13 cellular contexts compared by ENCODE assay signal in genomic region chr5:141332571-141332970, GRCh38. TPM values are rescaled to one million over a fixed set of nuclear protein-coding genes. Genes with fewer than 3 reads are reported as not detected.
A peak's percentile ranks its signal among the peaks of the same experiment; 100 is the strongest.
DNase-seq lines count a peak whose midpoint lies in the region; ATAC-seq, FAIRE-seq and TF ChIP-seq lines count a peak whose summit lies in the region.
"Not testable (repeated sequence)": the region's sequence is repeated elsewhere in the genome, so short reads cannot be mapped to it uniquely, and the experiment has no call there.
"Had no signal": no experiment of that assay in that cellular context is flagged by ENCODE, and none has a peak within 500 bp of the region (broad histone marks: within the 10 kb centered on the region; RNA-seq: fewer than 3 reads in every experiment).

No MANE protein-coding gene starts in this region.

- not testable (repeated sequence) for H3K4me1 Mint-ChIP-seq in activated CD4-positive, alpha-beta T cell treated with anti-CD3 and anti-CD28 coated beads, Interleukin-2, amount 10 ng/mL, durations not matched to agents 24 days and 14 days

- not testable (repeated sequence) for H2AFZ ChIP-seq in K562 (ENCODE audit: low read depth, low read length); endothelial cell of umbilical vein (ENCODE audit: low read depth, low read length)

- not testable (repeated sequence) for TF ChIP-seq CTCF in K562 (IDR thresholded peaks at IDR 0.05 in 2 of 3, conservative IDR thresholded peaks at IDR 0.05 in 1 of 3; ENCODE audit: insufficient read depth in 2 of 3, low read depth in 1 of 3, low read length in 3 of 3); coronary artery (IDR thresholded peaks at IDR 0.05); endothelial cell of umbilical vein (IDR thresholded peaks at IDR 0.05; ENCODE audit: extremely low read depth in 1 of 2, insufficient read depth in 1 of 2, low read depth in 1 of 2, low read length in 2 of 2)

- not testable (repeated sequence) for H3K9me1 ChIP-seq in K562 (ENCODE audit: control insufficient read depth, insufficient read depth, low read length); endothelial cell of umbilical vein (replicated peaks; ENCODE audit: control insufficient read depth, extremely low read depth, insufficient read depth, low read length)

- TF ChIP-seq EP300 in K562 (IDR thresholded peaks at IDR 0.05; ENCODE audit: low read length) = not testable (repeated sequence)

- H3K4me1 ChIP-seq in K562 (replicated peaks in 1 of 2; ENCODE audit: control insufficient read depth in 2 of 2, insufficient read depth in 2 of 2, low read length in 2 of 2); endothelial cell of umbilical vein (ENCODE audit: control insufficient read depth, extremely low read depth, insufficient read depth, low read length): not testable (repeated sequence)

- not testable (repeated sequence) for H4K20me1 ChIP-seq in K562 (replicated peaks; ENCODE audit: control insufficient read depth, insufficient read depth, low read length); endothelial cell of umbilical vein (replicated peaks; ENCODE audit: control insufficient read depth, extremely low read depth, insufficient read depth, low read length)

- not testable (repeated sequence) for H3K36me3 ChIP-seq in K562 (ENCODE audit: control insufficient read depth, insufficient read depth, low read length); endothelial cell of umbilical vein (ENCODE audit: control insufficient read depth in 2 of 2, extremely low read depth in 1 of 2, insufficient read depth in 2 of 2, low read length in 2 of 2)

- not testable (repeated sequence) for H3K4me2 ChIP-seq in K562 (ENCODE audit: insufficient read depth, low read length); endothelial cell of umbilical vein (ENCODE audit: insufficient read depth, low read length)

- dilution Hi-C loops in endothelial cell of umbilical vein (cut with MboI; ENCODE audit: extremely low pct_ligation_motif_present, low sequenced_read_pairs) = not testable (repeated sequence)

- H3K27ac Mint-ChIP-seq in activated CD4-positive, alpha-beta T cell treated with anti-CD3 and anti-CD28 coated beads, Interleukin-2, amount 10 ng/mL, durations not matched to agents 24 days and 14 days = not testable (repeated sequence)

- POLR2A ChIA-PET in K562 (lab: Yijun Ruan, JAX); endothelial cell of umbilical vein (lab: Charles Lee): not testable (repeated sequence)

- WGBS in K562 (ENCODE audit: insufficient coverage, low coverage, missing lambda C conversion rate) = 68% methylated on average over 16 of the region's 39 CpGs

- not testable (repeated sequence) for BruUV-seq in K562 (replicated peaks; lab: Mats Ljungman, UMichigan); endothelial cell of umbilical vein (replicated peaks; lab: Mats Ljungman, UMichigan)

- not testable (repeated sequence) for FAIRE-seq in K562 (lab: Jason Lieb, UNC); endothelial cell of umbilical vein (lab: Jason Lieb, UNC)

- not testable (repeated sequence) for H3K9ac ChIP-seq in K562 (ENCODE audit: insufficient read depth in 1 of 2, low read depth in 2 of 2, low read length in 2 of 2); endothelial cell of umbilical vein (replicated peaks; ENCODE audit: extremely low read depth, insufficient read depth, low read length)

- H3K4me3 ChIP-seq in K562; endothelial cell of umbilical vein (replicated peaks in 1 of 3; ENCODE audit: insufficient read depth in 1 of 3, low read depth in 1 of 3, low read length in 3 of 3): not testable (repeated sequence)
- H3K4me3 ChIP-seq in coronary artery = peak overlapping the region; percentile 14

- in situ Hi-C loops in K562 (cut with MboI) = not testable (repeated sequence)

- H3K27me3 ChIP-seq in K562 (ENCODE audit: control insufficient read depth in 2 of 2, insufficient read depth in 2 of 2, low read length in 2 of 2) = not testable (repeated sequence)
- H3K27me3 ChIP-seq in endothelial cell of umbilical vein (ENCODE audit: control insufficient read depth in 2 of 2, insufficient read depth in 2 of 2, low read length in 2 of 2) = peaks cover 23 to 80% of the 10 kb centered on the region in 2 experiments

- not testable (repeated sequence) for H3K27ac ChIP-seq in K562 (ENCODE audit: extremely low read depth, low read depth, low read length); coronary artery; endothelial cell of umbilical vein (ENCODE audit: insufficient read depth, low read depth, low read length)

- TF ChIP-seq POLR2A in K562 (conservative IDR thresholded peaks at IDR 0.05); endothelial cell of umbilical vein (IDR thresholded peaks at IDR 0.05; ENCODE audit: low read depth, low read length): not testable (repeated sequence)

- H3K79me2 ChIP-seq in K562 (ENCODE audit: control insufficient read depth, insufficient read depth, low read length); endothelial cell of umbilical vein (ENCODE audit: control insufficient read depth, insufficient read depth, low read length): not testable (repeated sequence)

- TF ChIP-seq RAD21 in K562 (CRISPR knock-in tag; conservative IDR thresholded peaks at IDR 0.05 in 1 of 2, IDR thresholded peaks at IDR 0.05 in 1 of 2) = not testable (repeated sequence)

- intact Hi-C loops in activated CD4-positive, alpha-beta T cell treated with anti-CD3 and anti-CD28 coated beads, Interleukin-2, amount 10 ng/mL, durations not matched to agents 24 days and 14 days (cut with micrococcal nuclease) = loop anchor here (10.0 kb wide), 1 partner anchor 88 kb away; the partner anchor contains the start of gene PCDHB15
- intact Hi-C loops in K562 (cut with micrococcal nuclease); endothelial cell of umbilical vein (cut with micrococcal nuclease): not testable (repeated sequence)

- ATAC-seq in K562 = not testable (repeated sequence)

- not testable (repeated sequence) for H3K36me3 Mint-ChIP-seq in activated CD4-positive, alpha-beta T cell treated with anti-CD3 and anti-CD28 coated beads, Interleukin-2, amount 10 ng/mL, durations not matched to agents 24 days and 14 days (ENCODE audit: low read depth)

- peak; percentile 39 for DNase-seq in activated CD4-positive, alpha-beta T cell treated with anti-CD3 and anti-CD28 coated beads, Interleukin-2, amount 10 ng/mL, durations not matched to agents 24 days and 14 days
- DNase-seq in K562 (ENCODE audit: extremely low read depth in 1 of 4, low spot score in 3 of 4); coronary artery (ENCODE audit: low spot score); endothelial cell of umbilical vein (ENCODE audit: low read depth, low spot score): not testable (repeated sequence)

- not testable (repeated sequence) for H3K9me3 ChIP-seq in K562 (replicated peaks; ENCODE audit: control insufficient read depth, insufficient read depth, low read depth, low read length); endothelial cell of umbilical vein (replicated peaks; ENCODE audit: control insufficient read depth, insufficient read depth, low read length)

- H3K27me3 Mint-ChIP-seq in activated CD4-positive, alpha-beta T cell treated with anti-CD3 and anti-CD28 coated beads, Interleukin-2, amount 10 ng/mL, durations not matched to agents 24 days and 14 days = peaks cover 44% of the 10 kb centered on the region

- H3K9me3 Mint-ChIP-seq in activated CD4-positive, alpha-beta T cell treated with anti-CD3 and anti-CD28 coated beads, Interleukin-2, amount 10 ng/mL, durations not matched to agents 24 days and 14 days = peaks cover 21% of the 10 kb centered on the region

- not testable (repeated sequence) for H3K4me3 Mint-ChIP-seq in activated CD4-positive, alpha-beta T cell treated with anti-CD3 and anti-CD28 coated beads, Interleukin-2, amount 10 ng/mL, durations not matched to agents 24 days and 14 days

- CTCF ChIA-PET in K562 (lab: Yijun Ruan, JAX; ENCODE audit: low intra/inter-chr PET ratio) = not testable (repeated sequence)
- CTCF ChIA-PET in endothelial cell of umbilical vein (lab: Charles Lee) = interaction anchor here (0.7 to 1.4 kb wide), 3 partner anchors 9 to 231 kb away, joined by 4 read pairs; no protein-coding TSS in a partner anchor

RNA-seq across cellular contexts. Expression of gene PCDHGA1, which starts 2.3 kb away (rescaled TPM):
- 0.07 and 0.09 TPM in 2 replicates for total RNA-seq in activated CD4-positive, alpha-beta T cell treated with anti-CD3 and anti-CD28 coated beads, Interleukin-2, amount 10 ng/mL, durations not matched to agents 24 days and 14 days
- 0.23 and 0.40 TPM in 2 replicates for total RNA-seq in K562 (2011; cell fraction: chromatin; rRNA removed; ENCODE audit: low replicate concordance)
- total RNA-seq in K562 (2011; cell fraction: nucleolus; rRNA removed) = 0.39 and 0.50 TPM in 2 replicates
- 0.22 and 0.38 TPM in 2 replicates for total RNA-seq in K562 (2011; cell fraction: nucleoplasm; rRNA removed)
- 0.12 and 0.14 TPM in 2 replicates for total RNA-seq in K562 (2014; rRNA removed)
- 0.13 and 0.18 TPM in 2 replicates for total RNA-seq in K562 (2014; rRNA removed; fragmentation: Illumina TruSeq; extraction: Trizol)
- 0.15 and 0.18 TPM in 2 replicates for total RNA-seq in K562 (2015; rRNA removed; fragmentation: Illumina TruSeq; extraction: Trizol)
- total RNA-seq in K562 (2021) = 0.16 and 0.20 TPM in 2 replicates
- 0.08 and 0.26 TPM in 2 replicates for polyA plus RNA-seq in K562 (2011; rRNA removed)
- polyA plus RNA-seq in K562 (2011; cell fraction: cytosol; rRNA removed) = 0.04 and 0.33 TPM in 2 replicates
- polyA plus RNA-seq in K562 (2011; cell fraction: nucleus; rRNA removed) = 0.10 and 0.41 TPM in 2 replicates
- polyA plus RNA-seq in K562 (2012) = 0.16 and 0.40 TPM in 2 replicates
- polyA plus RNA-seq in K562 (2014; fragmentation: Illumina TruSeq; extraction: Trizol) = 0.12 and 0.21 TPM in 2 replicates
- not detected for polyA plus RNA-seq in K562 (2014; fragmentation: Nextera tagmentation; extraction: Ambion mirVana)
- polyA plus RNA-seq in K562 (2014; rRNA removed) = 0.05 and 0.24 TPM in 2 replicates
- polyA minus RNA-seq in K562 (2011; rRNA and poly(A)+ RNA removed) = 0.18 and 0.53 TPM in 2 replicates
- 0.19 TPM in 1 of 2 replicates, not detected in the other for polyA minus RNA-seq in K562 (2011; cell fraction: cytosol; rRNA and poly(A)+ RNA removed)
- 0.22 and 0.54 TPM in 2 replicates for polyA minus RNA-seq in K562 (2011; cell fraction: nucleus; rRNA and poly(A)+ RNA removed)
- 0.22 and 0.30 TPM in 2 replicates for total RNA-seq in endothelial cell of umbilical vein
- 0.44 and 0.45 TPM in 2 replicates for polyA plus RNA-seq in endothelial cell of umbilical vein
- polyA plus RNA-seq in endothelial cell of umbilical vein (2011; cell fraction: cytosol; rRNA removed) = 0.10 and 0.17 TPM in 2 replicates
- polyA plus RNA-seq in endothelial cell of umbilical vein (2011; cell fraction: nucleus; rRNA removed) = 0.51 and 0.53 TPM in 2 replicates
- 0.19 and 0.35 TPM in 2 replicates for polyA plus RNA-seq in endothelial cell of umbilical vein (2012)
- polyA minus RNA-seq in endothelial cell of umbilical vein = 0.68 and 0.70 TPM in 2 replicates
- not detected for polyA minus RNA-seq in endothelial cell of umbilical vein (2011; cell fraction: cytosol; rRNA and poly(A)+ RNA removed)
- polyA minus RNA-seq in endothelial cell of umbilical vein (2011; cell fraction: nucleus; rRNA and poly(A)+ RNA removed) = 0.53 and 0.63 TPM in 2 replicates
- total RNA-seq: Calu3; CD4-positive, alpha-beta T cell had no signal
- polyA plus RNA-seq: CD14-positive monocyte; CD4-positive, alpha-beta memory T cell; CD8-positive, alpha-beta memory T cell had no signal

RNA-seq across cellular contexts. Expression of gene PCDHGA2, which starts 6.0 kb away (rescaled TPM):
- 0.07 and 0.12 TPM in 2 replicates for total RNA-seq in activated CD4-positive, alpha-beta T cell treated with anti-CD3 and anti-CD28 coated beads, Interleukin-2, amount 10 ng/mL, durations not matched to agents 24 days and 14 days
- 0.21 and 0.39 TPM in 2 replicates for total RNA-seq in K562 (2011; cell fraction: chromatin; rRNA removed; ENCODE audit: low replicate concordance)
- 0.13 and 0.33 TPM in 2 replicates for total RNA-seq in K562 (2011; cell fraction: nucleolus; rRNA removed)
- 0.23 and 0.29 TPM in 2 replicates for total RNA-seq in K562 (2011; cell fraction: nucleoplasm; rRNA removed)
- total RNA-seq in K562 (2014; rRNA removed) (0.08 and 0.23 TPM in 2 replicates), K562 (2014; rRNA removed; fragmentation: Illumina TruSeq; extraction: Trizol) (0.03 and 0.07 TPM in 2 replicates), K562 (2015; rRNA removed; fragmentation: Illumina TruSeq; extraction: Trizol) (0.07 and 0.08 TPM in 2 replicates), K562 (2021) (0.18 and 0.27 TPM in 2 replicates), endothelial cell of umbilical vein (0.58 and 1.2 TPM in 2 replicates)
- polyA plus RNA-seq in K562 (2011; rRNA removed) (0.03 and 0.10 TPM in 2 replicates), K562 (2014; fragmentation: Illumina TruSeq; extraction: Trizol) (0.12 and 0.15 TPM in 2 replicates), K562 (2014; fragmentation: Nextera tagmentation; extraction: Ambion mirVana) (not detected), K562 (2014; rRNA removed) (0.18 and 0.27 TPM in 2 replicates), endothelial cell of umbilical vein (1.9 and 2.0 TPM in 2 replicates)
- 0.03 and 0.16 TPM in 2 replicates for polyA plus RNA-seq in K562 (2011; cell fraction: cytosol; rRNA removed)
- polyA plus RNA-seq in K562 (2011; cell fraction: nucleus; rRNA removed) = 0.04 and 0.33 TPM in 2 replicates
- polyA plus RNA-seq in K562 (2012) = 0.16 and 0.42 TPM in 2 replicates
- 0.18 TPM in 1 of 2 replicates, not detected in the other for polyA minus RNA-seq in K562 (2011; rRNA and poly(A)+ RNA removed)
- not detected in 2 replicates for polyA minus RNA-seq in K562 (2011; cell fraction: cytosol; rRNA and poly(A)+ RNA removed)
- polyA minus RNA-seq in K562 (2011; cell fraction: nucleus; rRNA and poly(A)+ RNA removed) = 0.27 TPM in 1 of 2 replicates, not detected in the other
- 0.66 and 0.87 TPM in 2 replicates for polyA plus RNA-seq in endothelial cell of umbilical vein (2011; cell fraction: cytosol; rRNA removed)
- 1.4 and 1.7 TPM in 2 replicates for polyA plus RNA-seq in endothelial cell of umbilical vein (2011; cell fraction: nucleus; rRNA removed)
- 0.56 and 0.66 TPM in 2 replicates for polyA plus RNA-seq in endothelial cell of umbilical vein (2012)
- polyA minus RNA-seq in endothelial cell of umbilical vein = 3.1 and 4.0 TPM in 2 replicates
- polyA minus RNA-seq in endothelial cell of umbilical vein (2011; cell fraction: cytosol; rRNA and poly(A)+ RNA removed) = not detected
- polyA minus RNA-seq in endothelial cell of umbilical vein (2011; cell fraction: nucleus; rRNA and poly(A)+ RNA removed) = 2.0 and 2.4 TPM in 2 replicates
- total RNA-seq: Calu3; CD4-positive, alpha-beta T cell; CD4-positive, CD25-positive, alpha-beta regulatory T cell; CD8-positive, alpha-beta T cell had no signal
- polyA plus RNA-seq: CD14-positive monocyte; CD4-positive, alpha-beta memory T cell; CD4-positive, CD25-positive, alpha-beta regulatory T cell; CD8-positive, alpha-beta memory T cell had no signal

RNA-seq across cellular contexts. Expression of gene PCDHGA3, which starts 11.1 kb away (rescaled TPM):
- total RNA-seq in activated CD4-positive, alpha-beta T cell treated with anti-CD3 and anti-CD28 coated beads, Interleukin-2, amount 10 ng/mL, durations not matched to agents 24 days and 14 days = 0.14 and 0.19 TPM in 2 replicates
- 0.67 and 1.2 TPM in 2 replicates for total RNA-seq in K562 (2011; cell fraction: chromatin; rRNA removed; ENCODE audit: low replicate concordance)
- total RNA-seq in K562 (2011; cell fraction: nucleolus; rRNA removed) = 0.79 and 0.83 TPM in 2 replicates
- 0.69 and 0.81 TPM in 2 replicates for total RNA-seq in K562 (2011; cell fraction: nucleoplasm; rRNA removed)
- 0.23 and 0.33 TPM in 2 replicates for total RNA-seq in K562 (2014; rRNA removed)
- total RNA-seq in K562 (2014; rRNA removed; fragmentation: Illumina TruSeq; extraction: Trizol) = 0.13 and 0.18 TPM in 2 replicates
- 0.11 and 0.14 TPM in 2 replicates for total RNA-seq in K562 (2015; rRNA removed; fragmentation: Illumina TruSeq; extraction: Trizol)
- 0.24 and 0.38 TPM in 2 replicates for total RNA-seq in K562 (2021)
- polyA plus RNA-seq in K562 (2011; rRNA removed) = 0.15 TPM in 1 of 2 replicates, not detected in the other
- 0.12 TPM in 1 of 2 replicates, not detected in the other for polyA plus RNA-seq in K562 (2011; cell fraction: cytosol; rRNA removed)
- 0.04 and 0.71 TPM in 2 replicates for polyA plus RNA-seq in K562 (2011; cell fraction: nucleus; rRNA removed)
- polyA plus RNA-seq in K562 (2012) = 0.16 and 0.53 TPM in 2 replicates
- polyA plus RNA-seq in K562 (2014; fragmentation: Illumina TruSeq; extraction: Trizol) = 0.12 and 0.13 TPM in 2 replicates
- not detected for polyA plus RNA-seq in K562 (2014; fragmentation: Nextera tagmentation; extraction: Ambion mirVana)
- 0.28 TPM in 1 of 2 replicates, not detected in the other for polyA plus RNA-seq in K562 (2014; rRNA removed)
- 0.09 and 0.14 TPM in 2 replicates for polyA minus RNA-seq in K562 (2011; rRNA and poly(A)+ RNA removed)
- polyA minus RNA-seq in K562 (2011; cell fraction: cytosol; rRNA and poly(A)+ RNA removed) = not detected in 2 replicates
- 0.67 TPM in 1 of 2 replicates, not detected in the other for polyA minus RNA-seq in K562 (2011; cell fraction: nucleus; rRNA and poly(A)+ RNA removed)
- 1.1 and 1.2 TPM in 2 replicates for total RNA-seq in endothelial cell of umbilical vein
- 0.88 and 1.2 TPM in 2 replicates for polyA plus RNA-seq in endothelial cell of umbilical vein
- polyA plus RNA-seq in endothelial cell of umbilical vein (2011; cell fraction: cytosol; rRNA removed) = 0.52 and 0.55 TPM in 2 replicates
- 1.3 and 1.4 TPM in 2 replicates for polyA plus RNA-seq in endothelial cell of umbilical vein (2011; cell fraction: nucleus; rRNA removed)
- polyA plus RNA-seq in endothelial cell of umbilical vein (2012) = 0.48 and 0.50 TPM in 2 replicates
- polyA minus RNA-seq in endothelial cell of umbilical vein = 0.75 and 1.6 TPM in 2 replicates
- not detected for polyA minus RNA-seq in endothelial cell of umbilical vein (2011; cell fraction: cytosol; rRNA and poly(A)+ RNA removed)
- polyA minus RNA-seq in endothelial cell of umbilical vein (2011; cell fraction: nucleus; rRNA and poly(A)+ RNA removed) = 2.2 and 4.4 TPM in 2 replicates
- total RNA-seq: A172; Calu3; CD4-positive, alpha-beta T cell; CD4-positive, CD25-positive, alpha-beta regulatory T cell; CD8-positive, alpha-beta memory T cell; CD8-positive, alpha-beta T cell had no signal
- polyA plus RNA-seq: A549; CD14-positive monocyte; CD4-positive, CD25-positive, alpha-beta regulatory T cell; CD8-positive, alpha-beta memory T cell had no signal

RNA-seq across cellular contexts. Expression of gene TAF7, which starts 12.0 kb away (rescaled TPM):
- total RNA-seq in activated CD4-positive, alpha-beta T cell treated with anti-CD3 and anti-CD28 coated beads, Interleukin-2, amount 10 ng/mL, durations not matched to agents 24 days and 14 days = 71.5 and 75.0 TPM in 2 replicates
- total RNA-seq in K562 (2011; cell fraction: chromatin; rRNA removed; ENCODE audit: low replicate concordance) = 25.2 and 60.1 TPM in 2 replicates
- 27.7 and 29.0 TPM in 2 replicates for total RNA-seq in K562 (2011; cell fraction: nucleolus; rRNA removed)
- total RNA-seq in K562 (2011; cell fraction: nucleoplasm; rRNA removed) = 36.0 and 41.8 TPM in 2 replicates
- total RNA-seq in K562 (2014; rRNA removed) (70.6 and 72.2 TPM in 2 replicates), K562 (2014; rRNA removed; fragmentation: Illumina TruSeq; extraction: Trizol) (92.0 and 105 TPM in 2 replicates), K562 (2015; rRNA removed; fragmentation: Illumina TruSeq; extraction: Trizol) (63.1 and 66.0 TPM in 2 replicates), K562 (2021) (71.2 and 73.3 TPM in 2 replicates), endothelial cell of umbilical vein (55.0 and 62.0 TPM in 2 replicates)
- polyA plus RNA-seq in K562 (2011; rRNA removed) (60.5 and 116 TPM in 2 replicates), K562 (2014; fragmentation: Illumina TruSeq; extraction: Trizol) (88.5 and 93.5 TPM in 2 replicates), K562 (2014; fragmentation: Nextera tagmentation; extraction: Ambion mirVana) (10 to 100 TPM; 51.6 to 68.8 TPM), K562 (2014; rRNA removed) (105 and 109 TPM in 2 replicates), endothelial cell of umbilical vein (14.2 and 21.8 TPM in 2 replicates)
- 23.0 and 26.7 TPM in 2 replicates for polyA plus RNA-seq in K562 (2011; cell fraction: cytosol; rRNA removed)
- 36.5 and 40.7 TPM in 2 replicates for polyA plus RNA-seq in K562 (2011; cell fraction: nucleus; rRNA removed)
- 70.1 and 96.3 TPM in 2 replicates for polyA plus RNA-seq in K562 (2012)
- 52.0 and 74.5 TPM in 2 replicates for polyA minus RNA-seq in K562 (2011; rRNA and poly(A)+ RNA removed)
- 16.0 and 23.4 TPM in 2 replicates for polyA minus RNA-seq in K562 (2011; cell fraction: cytosol; rRNA and poly(A)+ RNA removed)
- 18.3 and 26.0 TPM in 2 replicates for polyA minus RNA-seq in K562 (2011; cell fraction: nucleus; rRNA and poly(A)+ RNA removed)
- polyA plus RNA-seq in endothelial cell of umbilical vein (2011; cell fraction: cytosol; rRNA removed) = 28.2 and 29.1 TPM in 2 replicates
- polyA plus RNA-seq in endothelial cell of umbilical vein (2011; cell fraction: nucleus; rRNA removed) = 19.8 and 26.4 TPM in 2 replicates
- 62.4 and 78.7 TPM in 2 replicates for polyA plus RNA-seq in endothelial cell of umbilical vein (2012)
- 30.5 and 32.1 TPM in 2 replicates for polyA minus RNA-seq in endothelial cell of umbilical vein
- 14.5 TPM for polyA minus RNA-seq in endothelial cell of umbilical vein (2011; cell fraction: cytosol; rRNA and poly(A)+ RNA removed)
- polyA minus RNA-seq in endothelial cell of umbilical vein (2011; cell fraction: nucleus; rRNA and poly(A)+ RNA removed) = 18.8 and 20.4 TPM in 2 replicates

RNA-seq across cellular contexts. Expression of gene PCDHGB1, which starts 17.3 kb away (rescaled TPM):
- total RNA-seq in activated CD4-positive, alpha-beta T cell treated with anti-CD3 and anti-CD28 coated beads, Interleukin-2, amount 10 ng/mL, durations not matched to agents 24 days and 14 days = 0.14 and 0.19 TPM in 2 replicates
- total RNA-seq in K562 (2011; cell fraction: chromatin; rRNA removed; ENCODE audit: low replicate concordance) = 1.9 and 2.1 TPM in 2 replicates
- total RNA-seq in K562 (2011; cell fraction: nucleolus; rRNA removed) = 1.5 and 1.6 TPM in 2 replicates
- total RNA-seq in K562 (2011; cell fraction: nucleoplasm; rRNA removed) = 0.92 and 1.2 TPM in 2 replicates
- total RNA-seq in K562 (2014; rRNA removed) = 0.12 and 0.14 TPM in 2 replicates
- 0.11 and 0.16 TPM in 2 replicates for total RNA-seq in K562 (2014; rRNA removed; fragmentation: Illumina TruSeq; extraction: Trizol)
- 0.07 and 0.19 TPM in 2 replicates for total RNA-seq in K562 (2015; rRNA removed; fragmentation: Illumina TruSeq; extraction: Trizol)
- total RNA-seq in K562 (2021) = 0.07 and 0.29 TPM in 2 replicates
- 0.05 and 0.20 TPM in 2 replicates for polyA plus RNA-seq in K562 (2011; rRNA removed)
- polyA plus RNA-seq in K562 (2011; cell fraction: cytosol; rRNA removed) = 0.01 and 0.21 TPM in 2 replicates
- 0.10 and 0.54 TPM in 2 replicates for polyA plus RNA-seq in K562 (2011; cell fraction: nucleus; rRNA removed)
- 0.14 and 0.25 TPM in 2 replicates for polyA plus RNA-seq in K562 (2012)
- polyA plus RNA-seq in K562 (2014; fragmentation: Illumina TruSeq; extraction: Trizol) = 0.06 and 0.11 TPM in 2 replicates
- not detected for polyA plus RNA-seq in K562 (2014; fragmentation: Nextera tagmentation; extraction: Ambion mirVana)
- 0.07 TPM in 2 replicates for polyA plus RNA-seq in K562 (2014; rRNA removed)
- polyA minus RNA-seq in K562 (2011; rRNA and poly(A)+ RNA removed) = 0.15 and 0.56 TPM in 2 replicates
- polyA minus RNA-seq in K562 (2011; cell fraction: cytosol; rRNA and poly(A)+ RNA removed) = not detected in 2 replicates
- 0.44 and 1.2 TPM in 2 replicates for polyA minus RNA-seq in K562 (2011; cell fraction: nucleus; rRNA and poly(A)+ RNA removed)
- 0.58 and 0.62 TPM in 2 replicates for total RNA-seq in endothelial cell of umbilical vein
- 0.39 and 0.48 TPM in 2 replicates for polyA plus RNA-seq in endothelial cell of umbilical vein
- 0.14 and 0.15 TPM in 2 replicates for polyA plus RNA-seq in endothelial cell of umbilical vein (2011; cell fraction: cytosol; rRNA removed)
- 0.55 and 0.73 TPM in 2 replicates for polyA plus RNA-seq in endothelial cell of umbilical vein (2011; cell fraction: nucleus; rRNA removed)
- 0.32 and 0.40 TPM in 2 replicates for polyA plus RNA-seq in endothelial cell of umbilical vein (2012)
- 1.4 and 2.0 TPM in 2 replicates for polyA minus RNA-seq in endothelial cell of umbilical vein
- not detected for polyA minus RNA-seq in endothelial cell of umbilical vein (2011; cell fraction: cytosol; rRNA and poly(A)+ RNA removed)
- 3.4 and 4.6 TPM in 2 replicates for polyA minus RNA-seq in endothelial cell of umbilical vein (2011; cell fraction: nucleus; rRNA and poly(A)+ RNA removed)
- total RNA-seq: CD4-positive, CD25-positive, alpha-beta regulatory T cell; CD8-positive, alpha-beta memory T cell; CD8-positive, alpha-beta T cell had no signal
- polyA plus RNA-seq: CD14-positive monocyte; CD4-positive, alpha-beta memory T cell; CD4-positive, CD25-positive, alpha-beta regulatory T cell; CD8-positive, alpha-beta memory T cell had no signal
